1 cellular context compared by ENCODE assay signal in genomic region chr1:44314401-44314800, GRCh38.
TF ChIP-seq lines count a peak whose summit lies in the region.

No MANE protein-coding gene starts in this region.

TF ChIP-seq in GM23338, 12 proteins besides CTCF, POLR2A, EP300 and RAD21 (continued from another document):
- TF ChIP-seq ETS1 (IDR thresholded peaks at IDR 0.05) (no peak), ZNF462 (CRISPR knock-in tag; IDR thresholded peaks at IDR 0.05) (no peak)
TF ChIP-seq in GM23338: peak in this region for 0.
